ENCODE assay signal across 22 cellular contexts in the genomic region with DNA sequence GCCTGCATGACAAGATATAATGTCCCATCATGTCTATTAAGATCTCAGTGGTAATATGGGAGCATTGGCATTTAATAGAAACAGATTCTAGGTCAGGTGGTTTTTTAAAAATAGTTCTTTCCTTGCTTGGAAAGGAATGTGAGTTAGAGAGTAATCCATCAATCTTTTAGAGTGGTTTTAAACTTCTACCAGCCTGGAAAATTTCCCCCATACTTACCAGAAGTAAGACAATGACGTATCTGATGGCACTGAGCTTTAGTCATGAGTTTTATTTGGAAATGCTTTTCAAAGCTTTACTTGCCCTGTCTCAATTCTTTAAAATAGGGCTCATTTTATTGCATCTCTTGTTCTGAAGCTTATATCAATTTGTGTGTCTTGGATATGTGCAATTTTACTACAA.
"Had no signal": no experiment of that assay in that cellular context is flagged by ENCODE, and none has a peak within 500 bp of the region (broad histone marks: within the 10 kb centered on the region; RNA-seq: fewer than 3 reads in every experiment).

No MANE protein-coding gene starts in this region.

- H3K9me3 ChIP-seq: esophagus squamous epithelium, heart left ventricle, right atrium auricular region, stomach, testis, upper lobe of right lung had no signal

- H3K4me3 ChIP-seq: coronary artery, esophagus squamous epithelium, heart left ventricle, right atrium auricular region, stomach, testis, upper lobe of right lung had no signal

- H3K27me3 ChIP-seq: esophagus squamous epithelium, right atrium auricular region, stomach, testis, upper lobe of right lung had no signal

- H3K4me1 ChIP-seq: right atrium auricular region, testis, upper lobe of right lung had no signal

- DNase-seq: activated CD4-positive, alpha-beta T cell treated with anti-CD3 and anti-CD28 coated beads, Interleukin-2, amount 50 U/mL, for 1 hour; activated CD4-positive, CD25-positive, alpha-beta regulatory T cell treated with anti-CD3 and anti-CD28 coated beads, Interleukin-2, amount 50 U/mL, for 72 hours; activated CD8-positive, alpha-beta memory T cell treated with anti-CD3 and anti-CD28 coated beads for 24 hours; activated CD8-positive, alpha-beta memory T cell treated with anti-CD3 and anti-CD28 coated beads, Interleukin-2, amount 50 U/mL, for 4 hours; activated naive CD4-positive, alpha-beta T cell; activated naive CD8-positive, alpha-beta T cell treated with anti-CD3 and anti-CD28 coated beads for 36 hours; activated T-cell treated with anti-CD3 and anti-CD28 coated beads, Interleukin-2, amount 50 U/mL, for 4 hours; cerebellar nuclear complex; esophagus squamous epithelium; heart left ventricle; kidney; naive thymus-derived CD4-positive, alpha-beta T cell; stimulated activated CD4-positive, alpha-beta T cell treated with anti-CD3 and anti-CD28 coated beads, Interleukin-2, amount 100 ng/mL, for 24 hours; stomach; T-helper 1 cell; testis; upper lobe of right lung; WERI-Rb-1 had no signal

- H3K36me3 ChIP-seq: esophagus squamous epithelium, heart left ventricle, right atrium auricular region, stomach, upper lobe of right lung, WERI-Rb-1 had no signal

- ATAC-seq: activated T-cell treated with anti-CD3 and anti-CD28 coated beads, Interleukin-2, amount 50 U/mL, for 4 hours; left lobe of liver; naive thymus-derived CD4-positive, alpha-beta T cell; stimulated activated effector memory CD8-positive, alpha-beta T cell treated with anti-CD3 and anti-CD28 coated beads, Interleukin-12 subunit alpha, Interleukin-12 subunit beta, amount 100 ng/mL, for 72 hours; upper lobe of right lung had no signal

- H3K27ac ChIP-seq: coronary artery, esophagus squamous epithelium, right atrium auricular region, testis, upper lobe of right lung, WERI-Rb-1 had no signal
